ENCODE assay signal across 17 cellular contexts in the genomic region with DNA sequence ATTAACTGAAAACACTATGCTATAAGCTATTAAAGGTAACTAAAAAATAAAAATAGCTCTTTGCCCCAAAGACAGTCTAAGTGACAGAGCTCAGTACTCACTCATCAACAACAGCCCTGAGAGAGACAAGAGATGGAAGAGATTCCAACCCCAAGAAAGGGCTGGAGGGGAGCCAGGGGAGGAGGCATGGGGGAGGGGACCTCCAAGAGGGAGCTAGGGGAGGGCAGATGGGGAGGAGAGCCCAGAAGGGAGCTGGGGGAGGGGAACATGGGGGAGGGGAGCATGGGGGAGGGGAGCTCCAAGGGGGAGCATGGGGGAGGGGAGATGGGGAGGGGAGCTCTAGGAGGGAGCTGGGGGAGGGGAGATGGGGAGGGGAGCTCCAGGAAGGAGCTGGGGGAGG. TPM values are rescaled to one million over a fixed set of nuclear protein-coding genes. Genes with fewer than 3 reads are reported as not detected.
DNase-seq lines count a peak whose midpoint lies in the region; FAIRE-seq and TF ChIP-seq lines count a peak whose summit lies in the region.
"Had no signal": no experiment of that assay in that cellular context is flagged by ENCODE, and none has a peak within 500 bp of the region (broad histone marks: within the 10 kb centered on the region; RNA-seq: fewer than 3 reads in every experiment).

No MANE protein-coding gene starts in this region.

- TF ChIP-seq EP300 in ovary (IDR thresholded peaks at IDR 0.05): no peak

- H3K27me3 ChIP-seq in H7 (ENCODE audit: control insufficient read depth, insufficient read depth, low read length) (no peaks in the 10 kb centered on the region), astrocyte (ENCODE audit: insufficient read depth, low read length) (no peaks in the 10 kb centered on the region), ovary (no peaks in the 10 kb centered on the region)
- H3K27me3 ChIP-seq: BLaER1 treated with 17β-estradiol and CSF1 and Interleukin-3, amounts not matched to agents 10 nM and 100 nM; testis had no signal

- H3K9me3 Mint-ChIP-seq in astrocyte (ENCODE audit: unreplicated experiment) (peaks cover 2% of the 10 kb centered on the region), nephron progenitor cell (peaks cover 17% of the 10 kb centered on the region)
- H3K9me3 Mint-ChIP-seq: activated naive CD4-positive, alpha-beta T cell treated with anti-CD3 and anti-CD28 coated beads for 36 hours had no signal

- H3K36me3 ChIP-seq in H7 (replicated peaks; ENCODE audit: control insufficient read depth, insufficient read depth, low read length): peaks cover 9% of the 10 kb centered on the region
- peaks cover 52% of the 10 kb centered on the region for H3K36me3 ChIP-seq in astrocyte (ENCODE audit: insufficient read depth, low read length)
- no peaks in the 10 kb centered on the region for H3K36me3 ChIP-seq in ovary

- H3K4me3 Mint-ChIP-seq in astrocyte (ENCODE audit: unreplicated experiment) (no peak overlapping the region), nephron progenitor cell (no peak overlapping the region)
- H3K4me3 Mint-ChIP-seq: activated naive CD4-positive, alpha-beta T cell treated with anti-CD3 and anti-CD28 coated beads for 36 hours had no signal

- intact Hi-C loops in ovary (cut with DNase I): loop anchor here in 2 of 4 donors (10.0 kb wide), 3 partner anchors 45 to 245 kb away; partner anchors contain the start of genes ALKBH2 (in 1 of the 2), CORO1C (in 1 of the 2) and UNG (in 1 of the 2)

- no peak overlapping the region for H3K4me2 ChIP-seq in astrocyte (ENCODE audit: low read length)

- H3K27ac Mint-ChIP-seq in astrocyte (ENCODE audit: unreplicated experiment): peak overlapping the region; percentile 83
- H3K27ac Mint-ChIP-seq in nephron progenitor cell: peak overlapping the region; percentile 36
- H3K27ac Mint-ChIP-seq: activated naive CD4-positive, alpha-beta T cell treated with anti-CD3 and anti-CD28 coated beads for 36 hours had no signal

- H3K4me3 ChIP-seq in AG10803 (ENCODE audit: low read length): no peak overlapping the region
- H3K4me3 ChIP-seq in H7 (ENCODE audit: insufficient read depth, low read depth, low read length): no peak overlapping the region
- H3K4me3 ChIP-seq in astrocyte (ENCODE audit: insufficient read depth, low read depth, low read length): no peak overlapping the region
- no peak overlapping the region for H3K4me3 ChIP-seq in ovary
- H3K4me3 ChIP-seq: BLaER1 treated with 17β-estradiol and CSF1 and Interleukin-3, amounts not matched to agents 10 nM and 100 nM; testis had no signal

- H3K4me1 Mint-ChIP-seq in astrocyte (ENCODE audit: low read depth, unreplicated experiment): peaks cover 41% of the 10 kb centered on the region
- peaks cover 32% of the 10 kb centered on the region for H3K4me1 Mint-ChIP-seq in nephron progenitor cell

- no peak overlapping the region for H3K9ac ChIP-seq in astrocyte (ENCODE audit: low read length)
- H3K9ac ChIP-seq: BLaER1 treated with 17β-estradiol and CSF1 and Interleukin-3, amounts not matched to agents 10 nM and 100 nM had no signal

- peaks cover 18% of the 10 kb centered on the region for H4K20me1 ChIP-seq in astrocyte (ENCODE audit: insufficient read depth, low read length)

- H3K9me3 ChIP-seq in astrocyte (ENCODE audit: insufficient read depth, low read depth, low read length) (no peaks in the 10 kb centered on the region), ovary (no peaks in the 10 kb centered on the region)
- H3K9me3 ChIP-seq: testis had no signal

- H3K4me1 ChIP-seq in astrocyte (ENCODE audit: insufficient read depth, low read length): peaks cover 36% of the 10 kb centered on the region
- peaks cover 3% of the 10 kb centered on the region for H3K4me1 ChIP-seq in ovary (ENCODE audit: insufficient read depth)

- FAIRE-seq in astrocyte (lab: Jason Lieb, UNC) (no peak), GM12892 (lab: Jason Lieb, UNC) (no peak)

- H3K79me2 ChIP-seq in astrocyte (ENCODE audit: insufficient read depth, low read length): peaks cover 86% of the 10 kb centered on the region

- H3K27ac ChIP-seq in astrocyte (ENCODE audit: low read depth, low read length) (no peak overlapping the region), ovary (no peak overlapping the region)
- H3K27ac ChIP-seq: testis had no signal

- TF ChIP-seq POLR2A in GM12892 (IDR thresholded peaks at IDR 0.05; ENCODE audit: low read depth, low read length) (no peak), ovary (IDR thresholded peaks at IDR 0.05) (no peak)

- TF ChIP-seq CTCF in AG10803 (conservative IDR thresholded peaks at IDR 0.05; ENCODE audit: low read length) (no peak), astrocyte (IDR thresholded peaks at IDR 0.05; ENCODE audit: insufficient read depth, low read depth, low read length) (no peak), nephron progenitor cell (IDR thresholded peaks at IDR 0.05) (no peak), ovary (IDR thresholded peaks at IDR 0.05) (no peak)

- H3K36me3 Mint-ChIP-seq in astrocyte (ENCODE audit: low read depth, unreplicated experiment): peaks cover 40% of the 10 kb centered on the region
- peaks cover 86% of the 10 kb centered on the region for H3K36me3 Mint-ChIP-seq in nephron progenitor cell (ENCODE audit: low read depth)

- no peak overlapping the region for H2AFZ ChIP-seq in astrocyte (ENCODE audit: low read depth, low read length)

- H3K27me3 Mint-ChIP-seq in astrocyte (ENCODE audit: low read depth, unreplicated experiment) (no peaks in the 10 kb centered on the region), nephron progenitor cell (ENCODE audit: low read depth, poor library complexity) (peaks cover 8% of the 10 kb centered on the region)

- DNase-seq in AG10803 (ENCODE audit: low read depth) (peak; percentile 47), H7 (peak; percentile 60), astrocyte (ENCODE audit: low read depth) (no peak), nephron progenitor cell (no peak), GM12892 (ENCODE audit: insufficient read length) (no peak), ovary (no peak)
- DNase-seq in activated CD8-positive, alpha-beta memory T cell treated with anti-CD3 and anti-CD28 coated beads, Interleukin-2, amount 50 U/mL, for 4 hours: no peak
- DNase-seq: activated CD4-positive, alpha-beta T cell treated with anti-CD3 and anti-CD28 coated beads for 1 hour; activated naive CD4-positive, alpha-beta T cell treated with anti-CD3 and anti-CD28 coated beads for 36 hours; hippocampal formation; NCI-H2081 treated with DMSO at 0.1 percent for 48 hours; stimulated activated CD4-positive, alpha-beta T cell treated with anti-CD3 and anti-CD28 coated beads, Interleukin-4, amount 100 ng/mL, for 1 hour; stimulated activated CD8-positive, alpha-beta memory T cell treated with anti-CD3 and anti-CD28 coated beads, Interleukin-4, amount 100 ng/mL, for 48 hours; testis had no signal

RNA-seq across cellular contexts. Expression of gene SSH1, which starts 7.7 kb away (rescaled TPM):
- total RNA-seq in H7 (2014; rRNA removed; shearing (Covaris generic)): 6.1 and 8.7 TPM in 2 replicates
- total RNA-seq in astrocyte: 64.6 and 75.9 TPM in 2 replicates
- polyA plus RNA-seq in GM12892 (2012; ENCODE audit: missing spikeins): 9.5 TPM
- total RNA-seq in ovary: 10 to 100 TPM in 6 of 7 donors, 1 to 10 TPM in 1; 8.0 to 38.3 (median 35.1) TPM
- 10 to 100 TPM in 1 of 2 donors, 1 to 10 TPM in 1; 7.3 to 15.4 TPM for polyA plus RNA-seq in ovary

RNA-seq across cellular contexts. Expression of gene DAO, which starts 30.2 kb away (rescaled TPM):
- not detected in 2 replicates for total RNA-seq in H7 (2014; rRNA removed; shearing (Covaris generic))
- total RNA-seq in astrocyte: not detected in 2 replicates
- not detected for polyA plus RNA-seq in GM12892 (2012; ENCODE audit: missing spikeins)
- total RNA-seq in ovary: not detected
- not detected for polyA plus RNA-seq in ovary
- total RNA-seq: activated naive CD4-positive, alpha-beta T cell treated with anti-CD3 and anti-CD28 coated beads for 36 hours; kidney epithelial cell; mesenteric fat pad had no signal

Comparison
In these comparisons a context has a peak if more than half of its experiments do, and no peak if none do; other contexts are left out.
1. DNase-seq: peak in AG10803 (single experiment) and H7 (single experiment); none in astrocyte (single experiment), nephron progenitor cell (single experiment), activated CD8-positive, alpha-beta memory T cell treated with anti-CD3 and anti-CD28 coated beads, Interleukin-2, amount 50 U/mL, for 4 hours (single experiment), GM12892 (single experiment) and ovary (0 of 5).